8 cellular contexts compared by ENCODE assay signal in the genomic region with DNA sequence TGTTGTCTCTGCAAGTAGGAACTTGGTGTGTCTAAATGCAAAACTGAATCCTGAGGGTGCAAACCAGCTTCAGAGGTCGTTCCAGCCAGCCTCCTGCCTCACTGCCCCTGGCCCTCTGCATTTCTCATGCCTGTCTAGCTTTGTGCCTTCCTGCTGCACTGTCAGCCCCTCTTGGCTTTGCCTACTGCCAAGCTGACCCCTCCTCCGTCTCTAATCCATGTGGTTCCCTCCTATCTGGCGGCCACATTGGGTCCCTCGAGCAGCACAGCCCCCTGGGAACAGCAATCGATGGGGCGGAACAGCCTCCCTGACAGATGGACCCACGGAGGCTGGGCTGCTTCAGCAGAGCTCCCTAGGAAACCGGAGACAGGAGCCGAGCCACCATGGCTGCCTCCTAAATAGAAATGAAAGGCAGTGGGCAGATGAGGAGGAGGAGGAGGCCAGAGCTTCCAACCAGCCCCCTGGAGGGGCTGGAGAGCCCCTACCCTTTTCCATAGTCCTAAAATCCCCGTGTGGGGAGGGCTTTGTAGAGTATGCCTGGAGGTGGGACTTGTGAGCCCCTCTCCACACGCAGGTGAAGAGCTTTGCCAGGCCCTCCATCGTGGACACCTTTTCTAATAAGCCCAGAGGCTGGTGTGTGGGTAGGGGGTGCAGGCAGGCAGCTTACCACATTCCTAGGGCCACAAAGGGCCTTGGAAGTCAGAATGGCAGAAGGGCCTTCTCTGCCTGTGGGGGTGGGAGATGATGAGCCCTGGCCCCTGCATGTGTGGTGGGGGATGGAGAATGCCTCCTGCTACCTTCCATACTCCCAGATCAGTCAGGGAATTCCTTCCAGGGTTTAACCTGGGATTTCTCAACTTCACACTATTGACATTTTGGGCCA. TPM values are rescaled to one million over a fixed set of nuclear protein-coding genes. Genes with fewer than 3 reads are reported as not detected.
DNase-seq lines count a peak whose midpoint lies in the region; ATAC-seq and TF ChIP-seq lines count a peak whose summit lies in the region.

No MANE protein-coding gene starts in this region.

- H3K9me3 ChIP-seq in SK-N-SH (no peaks in the 10 kb centered on the region), WERI-Rb-1 (ENCODE audit: severe bottlenecking) (no peaks in the 10 kb centered on the region), subcutaneous abdominal adipose tissue (ENCODE audit: control insufficient read depth in 5 of 5, low read length in 5 of 5) (no peaks in the 10 kb centered on the region)

- H3K79me2 ChIP-seq in SK-N-SH (ENCODE audit: insufficient read depth) = peaks cover 28% of the 10 kb centered on the region; the same call in 1 of the 2 replicates

- CTCF ChIA-PET in SK-N-SH (lab: Yijun Ruan, JAX) = interaction anchor here (2.8 to 22.4 kb wide), 7 partner anchors 10 to 128 kb away, joined by 14 to 627 read pairs (median 177); partner anchors contain the start of gene CXXC5

- 84% methylated on average over 11 of the region's 12 CpGs for WGBS in SK-N-SH (ENCODE audit: low lambda C conversion rate)

- peak overlapping the region; percentile 87; the same call in 1 of the 2 replicates for H3K4me2 ChIP-seq in SK-N-SH

- peak overlapping the region; percentile 83 to 99 for H3K27ac ChIP-seq in SK-N-SH (ENCODE audit: low read depth in 2 of 2, low read length in 1 of 2)
- H3K27ac ChIP-seq in WERI-Rb-1 = peak overlapping the region; percentile 95
- H3K27ac ChIP-seq in subcutaneous abdominal adipose tissue (ENCODE audit: low read depth, low read length) = peak overlapping the region; percentile 97

- H2AFZ ChIP-seq in SK-N-SH (ENCODE audit: low read depth) = no peak overlapping the region

- POLR2A ChIA-PET in SK-N-SH (lab: Yijun Ruan, JAX) = interaction anchor here (0.8 to 5.4 kb wide), 9 partner anchors 10 to 108 kb away, joined by 3 to 130 read pairs (median 9); partner anchors contain the start of gene CXXC5

- no peaks in the 10 kb centered on the region for H3K9me2 ChIP-seq in SK-N-SH

- H3K27me3 ChIP-seq in SK-N-SH (ENCODE audit: insufficient read depth) (no peaks in the 10 kb centered on the region), WERI-Rb-1 (ENCODE audit: insufficient read depth, low read depth, severe bottlenecking) (no peaks in the 10 kb centered on the region), subcutaneous abdominal adipose tissue (ENCODE audit: control insufficient read depth in 5 of 5, insufficient read depth in 4 of 5, low read length in 5 of 5) (no peaks in the 10 kb centered on the region)

- no peak overlapping the region for H3K9ac ChIP-seq in SK-N-SH
- peak overlapping the region in 3 of 5 donors; percentile 83 to 89 (median 83) for H3K9ac ChIP-seq in subcutaneous abdominal adipose tissue (ENCODE audit: low read length in 5 of 5)

- H4K20me1 ChIP-seq in SK-N-SH (ENCODE audit: insufficient read depth) = no peaks in the 10 kb centered on the region; the same call in 1 of the 2 replicates

- TF ChIP-seq EP300 in SK-N-SH (IDR thresholded peaks at IDR 0.05; ENCODE audit: borderline replicate concordance in 1 of 2, low read depth in 1 of 2, low read length in 1 of 2) = no peak

- peak; percentile 59 for DNase-seq in SK-N-SH
- DNase-seq in WERI-Rb-1 = peak; percentile 95
- peak; percentile 73 for DNase-seq in left kidney (ENCODE audit: low read depth, low spot score)
- no peak for DNase-seq in activated CD4-positive, CD25-positive, alpha-beta regulatory T cell treated with anti-CD3 and anti-CD28 coated beads, Interleukin-2, amount 50 U/mL, for 72 hours
- no peak for DNase-seq in inferior parietal cortex (ENCODE audit: extremely low spot score)
- no peak for DNase-seq in CD1c-positive myeloid dendritic cell (ENCODE audit: extremely low spot score)

- H3F3A ChIP-seq in SK-N-SH (replicated peaks; ENCODE audit: insufficient read depth) = peaks cover 30% of the 10 kb centered on the region

- H3K4me3 ChIP-seq in SK-N-SH (ENCODE audit: low read depth in 2 of 2, low read length in 1 of 2) = no peak overlapping the region
- peak overlapping the region; percentile 54 for H3K4me3 ChIP-seq in WERI-Rb-1 (ENCODE audit: low read depth, low read length)
- H3K4me3 ChIP-seq in subcutaneous abdominal adipose tissue (ENCODE audit: low read depth in 1 of 5, low read length in 5 of 5) = peak overlapping the region; percentile 31 to 69 (median 64)

- H3K4me1 ChIP-seq in SK-N-SH (ENCODE audit: control insufficient read depth in 1 of 2, insufficient read depth in 2 of 2, low read depth in 1 of 2, low read length in 1 of 2) = peaks cover 45 to 66% of the 10 kb centered on the region in 2 experiments
- peaks cover 23 to 74% (median 67%) of the 10 kb centered on the region in 5 donors for H3K4me1 ChIP-seq in subcutaneous abdominal adipose tissue (ENCODE audit: control insufficient read depth in 5 of 5, insufficient read depth in 5 of 5, low read length in 5 of 5)

- no peak for ATAC-seq in SK-N-SH treated with all-trans-retinoic acid at 6 μM for 48 hours

- H3K36me3 ChIP-seq in SK-N-SH (replicated peaks in 1 of 2; ENCODE audit: control insufficient read depth in 1 of 2, insufficient read depth in 2 of 2, low read length in 1 of 2) (no peaks in the 10 kb centered on the region), WERI-Rb-1 (no peaks in the 10 kb centered on the region), subcutaneous abdominal adipose tissue (ENCODE audit: control insufficient read depth in 5 of 5, insufficient read depth in 5 of 5, low read length in 5 of 5) (no peaks in the 10 kb centered on the region)

- TF ChIP-seq CTCF in SK-N-SH (IDR thresholded peaks at IDR 0.05) (no peak), WERI-Rb-1 (IDR thresholded peaks at IDR 0.05; ENCODE audit: low read depth, low read length) (no peak)

- no peak for TF ChIP-seq RAD21 in SK-N-SH (IDR thresholded peaks at IDR 0.05; ENCODE audit: low read length)

TF ChIP-seq in SK-N-SH, 30 proteins besides CTCF, POLR2A, EP300 and RAD21 (continues in another document):
- TF ChIP-seq YY1 (IDR thresholded peaks at IDR 0.05; ENCODE audit: low read depth) = no peak
- no peak for TF ChIP-seq FOXJ3 (CRISPR knock-in tag; IDR thresholded peaks at IDR 0.05)
- TF ChIP-seq FOSL2 (IDR thresholded peaks at IDR 0.05; ENCODE audit: borderline replicate concordance, low read depth) = no peak
- TF ChIP-seq, protein P1, sequence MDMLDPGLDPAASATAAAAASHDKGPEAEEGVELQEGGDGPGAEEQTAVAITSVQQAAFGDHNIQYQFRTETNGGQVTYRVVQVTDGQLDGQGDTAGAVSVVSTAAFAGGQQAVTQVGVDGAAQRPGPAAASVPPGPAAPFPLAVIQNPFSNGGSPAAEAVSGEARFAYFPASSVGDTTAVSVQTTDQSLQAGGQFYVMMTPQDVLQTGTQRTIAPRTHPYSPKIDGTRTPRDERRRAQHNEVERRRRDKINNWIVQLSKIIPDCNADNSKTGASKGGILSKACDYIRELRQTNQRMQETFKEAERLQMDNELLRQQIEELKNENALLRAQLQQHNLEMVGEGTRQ (IDR thresholded peaks at IDR 0.05; ENCODE audit: borderline replicate concordance, low read depth, low read length) = no peak
- TF ChIP-seq TEAD4 (IDR thresholded peaks at IDR 0.05; ENCODE audit: borderline replicate concordance, insufficient read depth) = no peak
- no peak for TF ChIP-seq SMC3 (IDR thresholded peaks at IDR 0.05; ENCODE audit: low read depth, low read length)
- no peak for TF ChIP-seq SIN3A (IDR thresholded peaks at IDR 0.05; ENCODE audit: borderline replicate concordance, low read depth, low read length)

TF ChIP-seq in SK-N-SH treated with all-trans-retinoic acid at 6 μM for 48 hours, 23 proteins besides CTCF, POLR2A, EP300 and RAD21:
- TF ChIP-seq CSDC2 (CRISPR knock-in tag; IDR thresholded peaks at IDR 0.05) (no peak), GLIS3 (CRISPR knock-in tag; IDR thresholded peaks at IDR 0.05) (no peak), PPARA (CRISPR knock-in tag; IDR thresholded peaks at IDR 0.05; ENCODE audit: borderline replicate concordance) (no peak)

RNA-seq across cellular contexts. Expression of gene CXXC5, which starts 9.2 kb away (rescaled TPM):
- polyA plus RNA-seq in SK-N-SH (2012; rRNA removed) = 47.4 and 52.9 TPM in 2 replicates
- polyA plus RNA-seq in SK-N-SH (2012; cell fraction: cytosol; rRNA removed) = 32.6 and 46.5 TPM in 2 replicates
- 35.1 and 38.6 TPM in 2 replicates for polyA plus RNA-seq in SK-N-SH (2012; cell fraction: nucleus; rRNA removed)

Comparison
In these comparisons a context has a peak if more than half of its experiments do, and no peak if none do; other contexts are left out.
1. DNase-seq: peak in SK-N-SH (single experiment), WERI-Rb-1 (single experiment) and left kidney (single experiment); none in activated CD4-positive, CD25-positive, alpha-beta regulatory T cell treated with anti-CD3 and anti-CD28 coated beads, Interleukin-2, amount 50 U/mL, for 72 hours (single experiment), inferior parietal cortex (single experiment) and CD1c-positive myeloid dendritic cell (single experiment).
2. H3K4me3 ChIP-seq: peak in WERI-Rb-1 (single experiment) and subcutaneous abdominal adipose tissue (5 of 5); none in SK-N-SH (0 of 2).
3. Peak in every context shown above with its lines, with median percentiles within 50 percentile points of each other: H3K27ac ChIP-seq.